ENCODE assay signal across 24 cellular contexts in the genomic region with DNA sequence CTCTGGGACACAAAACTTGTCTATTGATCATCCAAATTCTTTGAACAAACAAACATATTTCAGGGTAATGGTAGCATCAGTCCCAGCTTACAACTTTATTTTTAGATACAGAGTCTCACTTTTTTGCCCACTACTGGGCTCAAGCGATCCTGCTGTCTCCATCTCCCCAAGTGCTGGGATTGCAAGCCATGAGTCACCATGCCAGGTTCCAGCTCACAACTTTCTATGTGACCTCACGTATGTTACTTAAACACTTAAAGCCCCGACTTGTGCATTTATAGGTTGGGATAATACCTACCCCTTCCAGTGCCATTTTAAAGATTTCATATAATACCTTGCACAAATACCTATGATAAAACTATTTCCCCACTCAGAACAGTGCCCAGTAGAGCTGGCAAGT. TPM values are rescaled to one million over a fixed set of nuclear protein-coding genes. Genes with fewer than 3 reads are reported as not detected.
DNase-seq lines count a peak whose midpoint lies in the region; TF ChIP-seq lines count a peak whose summit lies in the region.
"Had no signal": no experiment of that assay in that cellular context is flagged by ENCODE, and none has a peak within 500 bp of the region (broad histone marks: within the 10 kb centered on the region; RNA-seq: fewer than 3 reads in every experiment).

No MANE protein-coding gene starts in this region.

- no peak overlapping the region for H3K4me2 ChIP-seq in mesenchymal stem cell (ENCODE audit: low read length, poor library complexity, severe bottlenecking)

- no peak for TF ChIP-seq CTCF in VCaP (conservative IDR thresholded peaks at IDR 0.05)

- no peak overlapping the region for H3K14ac ChIP-seq in mesenchymal stem cell (ENCODE audit: low read length in 2 of 2)

- H3K27ac ChIP-seq in VCaP (peak overlapping the region; percentile 34; the same call in 1 of the 2 replicates), mesenchymal stem cell (ENCODE audit: low read length, poor library complexity, severe bottlenecking) (no peak overlapping the region)
- H3K27ac ChIP-seq: epithelial cell of prostate, stomach, tibial artery had no signal

- no peak overlapping the region for H4K91ac ChIP-seq in mesenchymal stem cell (ENCODE audit: low read length)

- H3K27me3 ChIP-seq in MG63 (no peaks in the 10 kb centered on the region), mesenchymal stem cell (ENCODE audit: control insufficient read depth in 1 of 2, insufficient read depth in 1 of 2, low read length in 2 of 2) (peaks cover 5 to 23% of the 10 kb centered on the region in 2 experiments)
- H3K27me3 ChIP-seq: heart right ventricle, stomach, tibial artery had no signal

- no peaks in the 10 kb centered on the region for H3K4me1 ChIP-seq in mesenchymal stem cell (ENCODE audit: control insufficient read depth, insufficient read depth, low read depth, low read length)
- H3K4me1 ChIP-seq: stomach, tibial artery had no signal

- H3K18ac ChIP-seq in mesenchymal stem cell (ENCODE audit: low read depth in 1 of 2, low read length in 2 of 2), result no peak overlapping the region

- no peak overlapping the region for H3K23ac ChIP-seq in mesenchymal stem cell (ENCODE audit: low read length in 2 of 2)

- no peak overlapping the region for H3K4ac ChIP-seq in mesenchymal stem cell (ENCODE audit: low read depth in 1 of 2, low read length in 2 of 2)

- H2AFZ ChIP-seq in mesenchymal stem cell (ENCODE audit: low read depth, low read length), result no peak overlapping the region

- H2BK15ac ChIP-seq in mesenchymal stem cell (ENCODE audit: low read depth, poor library complexity, severe bottlenecking), result no peak overlapping the region

- H3K36me3 ChIP-seq in MG63 (no peaks in the 10 kb centered on the region), mesenchymal stem cell (ENCODE audit: control insufficient read depth in 1 of 2, insufficient read depth in 2 of 2, low read depth in 1 of 2, low read length in 2 of 2) (no peaks in the 10 kb centered on the region)
- H3K36me3 ChIP-seq: heart right ventricle, stomach, tibial artery had no signal

- H3K9me3 ChIP-seq in MG63 (no peaks in the 10 kb centered on the region), mesenchymal stem cell (ENCODE audit: control insufficient read depth, low read length) (no peaks in the 10 kb centered on the region)
- H3K9me3 ChIP-seq: heart right ventricle, stomach, tibial artery had no signal

- H3K9ac ChIP-seq in mesenchymal stem cell (ENCODE audit: low read length), result no peak overlapping the region

- H2AK5ac ChIP-seq in mesenchymal stem cell (ENCODE audit: low read length, severe bottlenecking), result no peak overlapping the region

- H2BK120ac ChIP-seq in mesenchymal stem cell (ENCODE audit: low read depth, low read length), result no peak overlapping the region

- 57% methylated on average over 3 of the region's 3 CpGs for WGBS in mesenchymal stem cell

- no peak overlapping the region for H2BK12ac ChIP-seq in mesenchymal stem cell (ENCODE audit: low read length in 2 of 2)

- H3K79me1 ChIP-seq in mesenchymal stem cell (replicated peaks; ENCODE audit: low read length, poor library complexity, severe bottlenecking), result no peaks in the 10 kb centered on the region

- no peak overlapping the region for H4K8ac ChIP-seq in mesenchymal stem cell (ENCODE audit: low read length)

- H3K4me3 ChIP-seq in MG63, result no peak overlapping the region
- H3K4me3 ChIP-seq in mesenchymal stem cell (ENCODE audit: insufficient read depth in 1 of 2, low read depth in 1 of 2, low read length in 2 of 2), result no peak overlapping the region
- H3K4me3 ChIP-seq: heart right ventricle, lung, stomach, tibial artery had no signal

- H2BK5ac ChIP-seq in mesenchymal stem cell (ENCODE audit: low read depth, low read length, poor library complexity, severe bottlenecking), result no peak overlapping the region

- DNase-seq in EH (ENCODE audit: low read depth), result peak; percentile 7
- peak; percentile 55 for DNase-seq in MG63
- DNase-seq in mesenchymal stem cell, result peak; percentile 39
- DNase-seq in HCEC 1CT, result no peak
- DNase-seq in NCI-H1930 (lab: John Stamatoyannopoulos, UW), result no peak
- no peak for DNase-seq in T-helper 1 cell
- no peak for DNase-seq in activated CD4-positive, CD25-positive, alpha-beta regulatory T cell (lab: John Stamatoyannopoulos, UW)
- DNase-seq: activated CD4-positive, alpha-beta T cell treated with anti-CD3 and anti-CD28 coated beads for 48 hours; anterior cingulate cortex; CD4-positive, alpha-beta T cell; foreskin fibroblast; heart right ventricle; KG1; NCI-H1092 treated with DMSO at 0.1 percent for 48 hours; NCI-H2029; NCI-H226; NCI-H774; posterior cingulate gyrus; SHP77 treated with DMSO at 0.1 percent for 48 hours; stomach; tibial artery had no signal

RNA-seq across cellular contexts. Expression of a gene that starts 42.0 kb away (rescaled TPM):
- total RNA-seq in MG63 (2014; rRNA removed; shearing (Covaris generic); ENCODE audit: low replicate concordance), result 0.52 and 7.6 TPM in 2 replicates
- polyA plus RNA-seq in mesenchymal stem cell (2013, experiment 1 of 2), result 20.6 TPM
- polyA plus RNA-seq in mesenchymal stem cell (2013, experiment 2 of 2), result 20.0 TPM

Comparison
In these comparisons a context has a peak if more than half of its experiments do, and no peak if none do; other contexts are left out.
1. DNase-seq: peak in EH (single experiment), MG63 (single experiment) and mesenchymal stem cell (single experiment); none in HCEC 1CT (single experiment), NCI-H1930 (0 of 2), T-helper 1 cell (0 of 5) and activated CD4-positive, CD25-positive, alpha-beta regulatory T cell (0 of 4).